Comparison of ENCODE assay signal across 15 cellular contexts in the genomic region with DNA sequence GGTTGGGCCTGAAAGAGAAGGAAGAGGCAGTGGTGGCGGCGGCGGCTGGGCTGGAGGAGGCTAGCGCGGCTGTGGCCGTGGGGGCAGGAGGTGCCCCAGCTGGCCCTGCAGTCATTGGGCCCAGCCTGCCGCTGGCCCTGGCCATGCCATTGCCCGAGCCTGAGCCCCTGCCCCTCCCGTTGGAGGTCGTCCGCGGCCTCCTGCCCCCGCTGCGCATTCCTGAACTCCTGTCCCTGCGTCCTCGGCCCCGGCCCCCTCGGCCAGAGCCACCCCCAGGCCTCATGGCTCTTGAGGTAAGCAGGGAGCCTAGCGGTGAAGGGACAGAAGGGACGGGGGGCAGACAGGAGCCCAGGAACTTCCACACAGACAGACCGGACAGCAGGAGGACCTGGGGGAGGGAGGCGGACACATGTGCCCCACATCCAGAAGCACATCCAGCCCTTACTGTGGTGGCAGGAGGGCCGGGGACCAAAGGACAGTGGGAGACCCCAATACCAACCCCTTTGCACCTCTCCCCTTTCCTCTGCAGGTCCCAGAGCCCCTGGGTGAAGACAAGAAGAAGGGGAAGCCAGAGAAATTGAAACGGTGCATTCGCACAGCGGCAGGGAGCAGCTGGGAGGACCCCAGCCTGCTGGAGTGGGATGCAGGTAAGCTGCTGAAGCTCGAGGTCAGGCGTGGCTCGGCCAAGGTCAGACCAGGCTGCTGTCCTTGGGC. TPM values are rescaled to one million over a fixed set of nuclear protein-coding genes. Genes with fewer than 3 reads are reported as not detected.
DNase-seq lines count a peak whose midpoint lies in the region; ATAC-seq and TF ChIP-seq lines count a peak whose summit lies in the region.
"Had no signal": no experiment of that assay in that cellular context is flagged by ENCODE, and none has a peak within 500 bp of the region (broad histone marks: within the 10 kb centered on the region; RNA-seq: fewer than 3 reads in every experiment).

No MANE protein-coding gene starts in this region.

- intact Hi-C loops in Right ventricle myocardium inferior (cut with DNase I) (no loop called here), left cardiac atrium (cut with DNase I) (no loop called here), colonic mucosa (cut with DNase I) (no loop called here)

- no peaks in the 10 kb centered on the region for H3K27me3 ChIP-seq in colonic mucosa
- H3K27me3 ChIP-seq: BLaER1 treated with 17β-estradiol and CSF1 and Interleukin-3, amounts not matched to agents 10 nM and 100 nM had no signal

- peaks cover 6% of the 10 kb centered on the region for H3K4me1 ChIP-seq in colonic mucosa

- DNase-seq in Right ventricle myocardium inferior (ENCODE audit: missing footprints) (peak; percentile 59), left cardiac atrium (no peak), coronary artery (ENCODE audit: low spot score) (peak; percentile 57), colonic mucosa (no peak), HT-29 (ENCODE audit: low spot score) (no peak)
- DNase-seq: 8988T; Calu3; CD8-positive, alpha-beta T cell; DMS79 treated with DMSO at 0.1 percent for 48 hours; GF-D8; GOT3; H9 had no signal

- H3K36me3 ChIP-seq in colonic mucosa = no peaks in the 10 kb centered on the region

- H3K9me3 ChIP-seq in colonic mucosa = no peaks in the 10 kb centered on the region
- H3K9me3 ChIP-seq: BLaER1 treated with 17β-estradiol and CSF1 and Interleukin-3, amounts not matched to agents 10 nM and 100 nM had no signal

- no peak overlapping the region for H3K4me3 ChIP-seq in coronary artery
- H3K4me3 ChIP-seq in colonic mucosa = no peak overlapping the region
- H3K4me3 ChIP-seq: BLaER1 treated with 17β-estradiol and CSF1 and Interleukin-3, amounts not matched to agents 10 nM and 100 nM; GM12878 had no signal

- ATAC-seq in Right ventricle myocardium inferior (no peak), left cardiac atrium (no peak)
- ATAC-seq: CD8-positive, alpha-beta T cell; GM12878 had no signal

- H3K27ac ChIP-seq in coronary artery (no peak overlapping the region), colonic mucosa (no peak overlapping the region)
- H3K27ac ChIP-seq: BLaER1 treated with 17β-estradiol and CSF1 and Interleukin-3, amounts not matched to agents 10 nM and 100 nM had no signal

- TF ChIP-seq CTCF in coronary artery (IDR thresholded peaks at IDR 0.05) (no peak), colonic mucosa (IDR thresholded peaks at IDR 0.05) (no peak)

- no peak overlapping the region for H3K9ac ChIP-seq in colonic mucosa (ENCODE audit: low read depth in 2 of 2, low read length in 2 of 2)

RNA-seq across cellular contexts. Expression of a gene that starts 5.0 kb away (rescaled TPM):
- total RNA-seq in Right ventricle myocardium inferior (51.5 TPM), left cardiac atrium (10 to 100 TPM; 51.3 to 54.2 TPM), colonic mucosa (100 to 1,000 TPM in 1 of 2 donors, 10 to 100 TPM in 1; 73.5 to 117 TPM)
- total RNA-seq in HT-29 (2014; rRNA removed; shearing (Covaris generic)) = 218 and 225 TPM in 2 replicates

RNA-seq across cellular contexts. Expression of a gene that starts 7.7 kb away (rescaled TPM):
- total RNA-seq in Right ventricle myocardium inferior (0.68 TPM), left cardiac atrium (under 1 TPM; 0.29 to 0.88 TPM), colonic mucosa (1 to 10 TPM; 1.4 to 1.9 TPM)
- total RNA-seq in HT-29 (2014; rRNA removed; shearing (Covaris generic)) = 2.0 and 3.5 TPM in 2 replicates

RNA-seq across cellular contexts. Expression of a gene that starts 14.2 kb away (rescaled TPM):
- 1,537 TPM for total RNA-seq in Right ventricle myocardium inferior
- 1,000 to 10,000 TPM in 1 of 2 donors, 100 to 1,000 TPM in 1; 934 to 1,059 TPM for total RNA-seq in left cardiac atrium
- total RNA-seq in colonic mucosa = 100 to 1,000 TPM; 761 to 820 TPM
- total RNA-seq in HT-29 (2014; rRNA removed; shearing (Covaris generic)) = 846 and 847 TPM in 2 replicates

RNA-seq across cellular contexts. Expression of a gene that starts 21.3 kb away (rescaled TPM):
- 5.2 TPM for total RNA-seq in Right ventricle myocardium inferior
- 1 to 10 TPM; 3.8 to 4.2 TPM for total RNA-seq in left cardiac atrium
- total RNA-seq in colonic mucosa = 10 to 100 TPM in 1 of 2 donors, 1 to 10 TPM in 1; 5.0 to 17.0 TPM
- total RNA-seq in HT-29 (2014; rRNA removed; shearing (Covaris generic)) = 71.8 and 75.9 TPM in 2 replicates

RNA-seq across cellular contexts. Expression of a gene that starts 32.4 kb away (rescaled TPM):
- total RNA-seq in Right ventricle myocardium inferior (not detected), left cardiac atrium (not detected), colonic mucosa (not detected)
- not detected in 2 replicates for total RNA-seq in HT-29 (2014; rRNA removed; shearing (Covaris generic))
- total RNA-seq: B cell; Calu3; CD8-positive, alpha-beta T cell; GM12878 had no signal

Comparison
In these comparisons a context has a peak if more than half of its experiments do, and no peak if none do; other contexts are left out.
1. DNase-seq: peak in Right ventricle myocardium inferior (single experiment) and coronary artery (single experiment); none in left cardiac atrium (single experiment), colonic mucosa (single experiment) and HT-29 (single experiment).